In genomic region chr7:79806161-79806734, GRCh38 we compare ENCODE assay signal across 9 cellular contexts.
DNase-seq lines count a peak whose midpoint lies in the region; ATAC-seq and TF ChIP-seq lines count a peak whose summit lies in the region.
"Had no signal": no experiment of that assay in that cellular context is flagged by ENCODE, and none has a peak within 500 bp of the region (broad histone marks: within the 10 kb centered on the region; RNA-seq: fewer than 3 reads in every experiment).

No MANE protein-coding gene starts in this region.

- no peak overlapping the region for H3K27ac ChIP-seq in mammary epithelial cell (ENCODE audit: insufficient read depth, low read depth, low read length)
- H3K27ac ChIP-seq in neural cell (ENCODE audit: low read length), result no peak overlapping the region

- in situ Hi-C loops in mammary epithelial cell (cut with MboI; ENCODE audit: low sequenced_read_pairs in 2 of 2), result loop anchor here (10.0 to 25.0 kb wide), 2 partner anchors 206 to 219 kb away; no protein-coding TSS in a partner anchor

- H3K79me2 ChIP-seq in mammary epithelial cell (ENCODE audit: insufficient read depth, low read length), result no peaks in the 10 kb centered on the region
- no peaks in the 10 kb centered on the region for H3K79me2 ChIP-seq in neural cell (replicated peaks; ENCODE audit: insufficient read depth, low read length)

- no peak overlapping the region for H3K9ac ChIP-seq in mammary epithelial cell (ENCODE audit: insufficient read depth, low read length)
- H3K9ac ChIP-seq in neural cell (ENCODE audit: low read length), result no peak overlapping the region

- TF ChIP-seq EP300 in neural cell (conservative IDR thresholded peaks at IDR 0.05; ENCODE audit: poor library complexity, severe bottlenecking), result no peak

- intact Hi-C loops in mammary epithelial cell (cut with micrococcal nuclease), result loop anchor here (1.0 kb wide), 2 partner anchors 213 to 242 kb away; no protein-coding TSS in a partner anchor

- H3K9me2 ChIP-seq in neural cell (ENCODE audit: insufficient read depth, low read length), result no peaks in the 10 kb centered on the region

- no peaks in the 10 kb centered on the region for H3K4me1 ChIP-seq in mammary epithelial cell (ENCODE audit: insufficient read depth, low read length)

- H3K36me3 ChIP-seq in mammary epithelial cell (ENCODE audit: insufficient read depth, low read length) (no peaks in the 10 kb centered on the region), neural cell (ENCODE audit: insufficient read depth, low read length) (no peaks in the 10 kb centered on the region)

- H4K20me1 ChIP-seq in mammary epithelial cell (ENCODE audit: insufficient read depth, low read length) (no peaks in the 10 kb centered on the region), neural cell (ENCODE audit: insufficient read depth) (no peaks in the 10 kb centered on the region)

- H3F3A ChIP-seq in neural cell (ENCODE audit: insufficient read depth, low read length, poor library complexity, severe bottlenecking), result no peaks in the 10 kb centered on the region

- no peaks in the 10 kb centered on the region for H3K9me3 ChIP-seq in mammary epithelial cell (replicated peaks; ENCODE audit: insufficient read depth, low read length)
- no peaks in the 10 kb centered on the region for H3K9me3 ChIP-seq in neural cell (ENCODE audit: low read length)

- peak; percentile 55 for TF ChIP-seq RAD21 in neural cell (conservative IDR thresholded peaks at IDR 0.05)

- no peak for ATAC-seq in GM21619 (IDR thresholded peaks at IDR 0.05; ENCODE audit: unreplicated experiment)
- ATAC-seq: natural killer cell treated with Interleukin-12 subunit alpha and Interleukin-12 subunit beta and Interleukin-15 and Interleukin-18, amount 100 ng/mL, for 72 hours had no signal

- no peak overlapping the region for H2AFZ ChIP-seq in mammary epithelial cell (ENCODE audit: low read depth, low read length)
- H2AFZ ChIP-seq in neural cell (ENCODE audit: low read depth, low read length), result no peak overlapping the region

- TF ChIP-seq CTCF in LNCAP (IDR thresholded peaks at IDR 0.05) (0 out of 2 replicates have a peak, but pooled peaks have one; percentile 28), mammary epithelial cell (conservative IDR thresholded peaks at IDR 0.05 in 1 of 2, IDR thresholded peaks at IDR 0.05 in 1 of 2; ENCODE audit: extremely low read depth in 1 of 2, insufficient read depth in 1 of 2, low read depth in 1 of 2, low read length in 2 of 2) (peak; percentile 29 to 47), neural cell (IDR thresholded peaks at IDR 0.05; ENCODE audit: poor library complexity, severe bottlenecking) (peak; percentile 43)

- WGBS in mammary epithelial cell (ENCODE audit: low coverage, missing lambda C conversion rate), result 41% methylated on average over 6 of the region's 6 CpGs

- H3K4me2 ChIP-seq in mammary epithelial cell (ENCODE audit: insufficient read depth, low read depth, low read length), result no peak overlapping the region
- no peak overlapping the region for H3K4me2 ChIP-seq in neural cell (ENCODE audit: low read length)

- H3K27me3 ChIP-seq in mammary epithelial cell (ENCODE audit: insufficient read depth, low read length) (peaks cover 2% of the 10 kb centered on the region), neural cell (ENCODE audit: insufficient read depth, low read depth, low read length) (no peaks in the 10 kb centered on the region)

- BruUV-seq in mammary epithelial cell (replicated peaks; lab: Mats Ljungman, UMichigan), result no TSS peak

- dilution Hi-C loops in mammary epithelial cell (cut with HindIII; ENCODE audit: low sequenced_read_pairs), result no loop called here

- CTCF ChIA-PET in mammary epithelial cell (lab: Charles Lee; ENCODE audit: low non-redundant PET), result no interaction called here

- H3K4me3 ChIP-seq in mammary epithelial cell (replicated peaks in 1 of 3; ENCODE audit: insufficient read depth in 1 of 3, low read depth in 2 of 3, low read length in 3 of 3) (no peak overlapping the region), neural cell (ENCODE audit: low read length) (no peak overlapping the region)

- peak; percentile 11 for DNase-seq in DMS114 treated with DMSO at 0.1 percent for 48 hours (lab: John Stamatoyannopoulos, UW; ENCODE audit: unreplicated experiment)
- peak; percentile 8 for DNase-seq in mammary epithelial cell
- DNase-seq in activated CD8-positive, alpha-beta memory T cell treated with anti-CD3 and anti-CD28 coated beads, Interleukin-2, amount 50 U/mL, for 4 hours, result no peak
- DNase-seq in activated CD4-positive, alpha-beta T cell treated with anti-CD3 and anti-CD28 coated beads, Interleukin-2, amount 50 U/mL, for 48 hours, result no peak
- DNase-seq: activated gamma-delta T cell treated with Interleukin-2 at 50 U/mL for 16 hours had no signal

TF ChIP-seq in neural cell, 6 proteins besides CTCF, POLR2A, EP300 and RAD21:
- TF ChIP-seq SMC3 (conservative IDR thresholded peaks at IDR 0.05; ENCODE audit: poor library complexity) (peak; percentile 29), EZH2 (IDR thresholded peaks at IDR 0.05; ENCODE audit: borderline replicate concordance, insufficient read depth, low read length, poor library complexity, severe bottlenecking) (no peak), REST (IDR thresholded peaks at IDR 0.05; ENCODE audit: borderline replicate concordance) (no peak), POLR2AphosphoS5 (IDR thresholded peaks at IDR 0.05) (no peak), MXI1 (conservative IDR thresholded peaks at IDR 0.05; ENCODE audit: poor library complexity, severe bottlenecking) (no peak)
TF ChIP-seq in neural cell: peak in this region for 1.

Comparison
In these comparisons a context has a peak if more than half of its experiments do, and no peak if none do; other contexts are left out.
1. DNase-seq: peak in DMS114 treated with DMSO at 0.1 percent for 48 hours (single experiment) and mammary epithelial cell (single experiment); none in activated CD8-positive, alpha-beta memory T cell treated with anti-CD3 and anti-CD28 coated beads, Interleukin-2, amount 50 U/mL, for 4 hours (single experiment) and activated CD4-positive, alpha-beta T cell treated with anti-CD3 and anti-CD28 coated beads, Interleukin-2, amount 50 U/mL, for 48 hours (0 of 2).
2. Peak in every context shown above with its lines, with median percentiles within 50 percentile points of each other: CTCF ChIP-seq.